In genomic region chr16:54061454-54061853, GRCh38 we compare ENCODE assay signal across 13 cellular contexts.
A peak's percentile ranks its signal among the peaks of the same experiment; 100 is the strongest.
DNase-seq lines count a peak whose midpoint lies in the region; ATAC-seq and TF ChIP-seq lines count a peak whose summit lies in the region.
"Had no signal": no experiment of that assay in that cellular context is flagged by ENCODE, and none has a peak within 500 bp of the region (broad histone marks: within the 10 kb centered on the region; RNA-seq: fewer than 3 reads in every experiment).

No MANE protein-coding gene starts in this region.

- no peak for TF ChIP-seq CTCF in right atrium auricular region (IDR thresholded peaks at IDR 0.05)
- TF ChIP-seq CTCF in CD14-positive monocyte (IDR thresholded peaks at IDR 0.05): no peak

- H3K27me3 ChIP-seq in right atrium auricular region: no peaks in the 10 kb centered on the region

- no peak overlapping the region for H3K27ac Mint-ChIP-seq in CD14-positive monocyte
- H3K27ac Mint-ChIP-seq: B cell; CD4-positive, alpha-beta T cell; GM23338 had no signal

- H3K36me3 Mint-ChIP-seq in CD14-positive monocyte: peaks cover 0 to 1% of the 10 kb centered on the region in 2 donors

- peaks cover 0 to 10% of the 10 kb centered on the region in 2 donors for H3K4me1 ChIP-seq in right atrium auricular region

- H3K9me3 ChIP-seq in right atrium auricular region: no peaks in the 10 kb centered on the region
- H3K9me3 ChIP-seq: Caco-2 had no signal

- no peaks in the 10 kb centered on the region for H3K27me3 Mint-ChIP-seq in CD14-positive monocyte (ENCODE audit: low read depth in 3 of 3)
- H3K27me3 Mint-ChIP-seq: B cell; CD4-positive, alpha-beta T cell had no signal

- no peak overlapping the region for H3K4me3 Mint-ChIP-seq in CD14-positive monocyte
- H3K4me3 Mint-ChIP-seq: B cell; CD4-positive, alpha-beta T cell; GM23338 had no signal

- H3K36me3 ChIP-seq in right atrium auricular region: no peaks in the 10 kb centered on the region

- no peaks in the 10 kb centered on the region for H3K4me1 Mint-ChIP-seq in CD14-positive monocyte
- H3K4me1 Mint-ChIP-seq: B cell had no signal

- peak; percentile 5 for ATAC-seq in Right ventricle myocardium inferior

- intact Hi-C loops in Right ventricle myocardium inferior (cut with DNase I): no loop called here
- intact Hi-C loops in CD14-positive monocyte (cut with micrococcal nuclease): no loop called here

- H3K9me3 Mint-ChIP-seq in CD14-positive monocyte: no peaks in the 10 kb centered on the region
- H3K9me3 Mint-ChIP-seq: CD4-positive, alpha-beta T cell; GM23338 had no signal

- no peak overlapping the region for H3K27ac ChIP-seq in right atrium auricular region

- H3K4me3 ChIP-seq in right atrium auricular region: no peak overlapping the region
- H3K4me3 ChIP-seq: GM23338 had no signal

- DNase-seq in Right ventricle myocardium inferior (ENCODE audit: missing footprints) (no peak), right atrium auricular region (ENCODE audit: low spot score) (no peak), SHP77 (lab: John Stamatoyannopoulos, UW) (peak; percentile 12 to 22), retina (peak; percentile 46), foreskin melanocyte (no peak), CD14-positive monocyte (ENCODE audit: low spot score) (no peak)
- DNase-seq: C1 segment of cervical spinal cord; Caco-2; CD4-positive, alpha-beta T cell; GDM1; HCEC 1CT had no signal

Comparison
In these comparisons a context has a peak if more than half of its experiments do, and no peak if none do; other contexts are left out.
1. DNase-seq: peak in SHP77 (2 of 2) and retina (single experiment); none in Right ventricle myocardium inferior (single experiment), right atrium auricular region (single experiment), foreskin melanocyte (single experiment) and CD14-positive monocyte (single experiment).